ENCODE assay signal across 12 cellular contexts in genomic region chrX:17967888-17968287, GRCh38.
DNase-seq lines count a peak whose midpoint lies in the region; ATAC-seq and TF ChIP-seq lines count a peak whose summit lies in the region.
"Had no signal": no experiment of that assay in that cellular context is flagged by ENCODE, and none has a peak within 500 bp of the region (broad histone marks: within the 10 kb centered on the region; RNA-seq: fewer than 3 reads in every experiment).

No MANE protein-coding gene starts in this region.

- TF ChIP-seq EP300 in neural cell (conservative IDR thresholded peaks at IDR 0.05; ENCODE audit: poor library complexity, severe bottlenecking), result no peak

- H3K36me3 ChIP-seq in neural cell (ENCODE audit: insufficient read depth, low read length), result no peaks in the 10 kb centered on the region
- H3K36me3 ChIP-seq: uterus had no signal

- peak overlapping the region; percentile 44 for H3K4me2 ChIP-seq in neural cell (ENCODE audit: low read length)

- H4K20me1 ChIP-seq in neural cell (ENCODE audit: insufficient read depth), result no peaks in the 10 kb centered on the region

- peak overlapping the region; percentile 57 for H3K4me3 ChIP-seq in neural cell (ENCODE audit: low read length)
- H3K4me3 ChIP-seq: uterus had no signal

- H3K79me2 ChIP-seq in neural cell (replicated peaks; ENCODE audit: insufficient read depth, low read length), result no peaks in the 10 kb centered on the region

- H3F3A ChIP-seq in neural cell (ENCODE audit: insufficient read depth, low read length, poor library complexity, severe bottlenecking), result no peaks in the 10 kb centered on the region

- peak overlapping the region; percentile 53 for H3K9ac ChIP-seq in neural cell (ENCODE audit: low read length)

- H3K27ac ChIP-seq in neural cell (ENCODE audit: low read length), result peak overlapping the region; percentile 79
- H3K27ac ChIP-seq: uterus had no signal

- TF ChIP-seq RAD21 in neural cell (conservative IDR thresholded peaks at IDR 0.05), result no peak

- H3K9me2 ChIP-seq in neural cell (ENCODE audit: insufficient read depth, low read length), result no peaks in the 10 kb centered on the region

- H3K9me3 ChIP-seq in neural cell (ENCODE audit: low read length), result no peaks in the 10 kb centered on the region
- H3K9me3 ChIP-seq: uterus had no signal

- TF ChIP-seq CTCF in neural cell (IDR thresholded peaks at IDR 0.05; ENCODE audit: poor library complexity, severe bottlenecking), result no peak

- ATAC-seq in GM21619 (IDR thresholded peaks at IDR 0.05; ENCODE audit: unreplicated experiment) (no peak), HG03469 (IDR thresholded peaks at IDR 0.05; ENCODE audit: unreplicated experiment) (no peak)
- ATAC-seq: stimulated activated memory B cell treated with anti-CD40 and anti-IgM and Interleukin-4, amounts not matched to agents 10 μg/mL and 1 μg/mL and 100 μg/mL, for 72 hours had no signal

- no peaks in the 10 kb centered on the region for H3K27me3 ChIP-seq in neural cell (ENCODE audit: insufficient read depth, low read depth, low read length)
- H3K27me3 ChIP-seq: uterus had no signal

- DNase-seq in DMS79 (lab: John Stamatoyannopoulos, UW) (peak; percentile 20), NCI-H2029 treated with DMSO at 0.1 percent for 48 hours (lab: John Stamatoyannopoulos, UW) (peak; percentile 17), SHP77 (lab: John Stamatoyannopoulos, UW) (peak; percentile 86 to 89), NK-92 (lab: John Stamatoyannopoulos, UW; ENCODE audit: unreplicated experiment) (no peak), NCI-H226 (no peak)
- DNase-seq: activated effector memory CD4-positive, alpha-beta T cell treated with anti-CD3 and anti-CD28 coated beads, Interleukin-2, amount 50 U/mL, for 16 hours; mammary epithelial cell; uterus had no signal

- peak overlapping the region; percentile 8 for H2AFZ ChIP-seq in neural cell (ENCODE audit: low read depth, low read length)

TF ChIP-seq in neural cell, 6 proteins besides CTCF, POLR2A, EP300 and RAD21:
- TF ChIP-seq TAF1 (IDR thresholded peaks at IDR 0.05; ENCODE audit: low read depth) (no peak), EZH2 (IDR thresholded peaks at IDR 0.05; ENCODE audit: borderline replicate concordance, insufficient read depth, low read length, poor library complexity, severe bottlenecking) (no peak), POLR2AphosphoS5 (IDR thresholded peaks at IDR 0.05) (no peak), SMC3 (conservative IDR thresholded peaks at IDR 0.05; ENCODE audit: poor library complexity) (no peak), REST (IDR thresholded peaks at IDR 0.05; ENCODE audit: borderline replicate concordance) (no peak), MXI1 (conservative IDR thresholded peaks at IDR 0.05; ENCODE audit: poor library complexity, severe bottlenecking) (no peak)

Comparison
In these comparisons a context has a peak if more than half of its experiments do, and no peak if none do; other contexts are left out.
1. DNase-seq: peak in DMS79 (single experiment), NCI-H2029 treated with DMSO at 0.1 percent for 48 hours (single experiment) and SHP77 (2 of 2); none in NK-92 (single experiment) and NCI-H226 (single experiment).